Comparison of ENCODE assay signal across 8 cellular contexts in the genomic region with DNA sequence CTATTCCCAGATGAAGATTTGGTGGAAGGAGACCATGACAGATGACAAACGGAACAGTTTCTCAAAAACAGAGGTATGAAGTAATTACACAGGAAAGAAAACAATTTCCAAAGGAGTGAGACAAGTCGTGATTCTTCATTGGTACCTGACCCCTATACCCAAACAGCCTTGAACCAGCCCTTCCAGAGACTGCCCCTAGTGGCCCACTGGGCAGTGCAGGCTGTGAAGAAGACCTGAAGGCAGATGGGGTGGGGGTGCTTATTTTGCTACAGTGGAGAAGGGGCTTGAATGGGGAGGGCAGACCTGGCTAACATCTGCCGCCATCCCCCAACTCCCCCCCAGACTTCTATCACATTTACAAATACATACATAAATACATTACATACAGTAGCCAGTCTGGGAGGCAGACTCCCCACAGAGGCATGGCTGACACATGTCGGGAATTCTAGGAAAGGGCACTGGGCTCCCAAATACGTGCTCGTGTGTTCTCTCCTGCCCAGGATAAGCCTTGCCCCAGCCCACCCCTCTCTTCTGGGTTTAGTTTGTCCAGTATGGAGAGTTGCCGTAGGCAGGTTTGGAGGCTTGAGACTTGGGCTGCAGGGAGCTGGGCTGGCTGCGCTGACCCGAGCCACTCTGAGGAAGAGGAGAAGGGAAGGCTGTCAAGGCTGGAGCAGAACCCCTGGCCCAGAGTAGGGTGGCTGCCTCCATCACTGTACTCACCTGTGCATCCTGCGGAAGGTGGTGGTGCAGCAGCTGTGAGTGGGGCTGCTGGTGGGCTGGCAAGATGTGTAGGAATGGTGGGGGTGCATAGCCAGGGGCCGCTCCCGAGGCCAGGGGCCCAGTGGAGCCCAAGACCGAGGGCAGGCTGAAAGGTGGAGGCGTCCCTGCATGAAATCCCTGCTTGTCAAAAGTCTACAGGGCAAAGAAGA.
DNase-seq lines count a peak whose midpoint lies in the region; ATAC-seq and TF ChIP-seq lines count a peak whose summit lies in the region.

No MANE protein-coding gene starts in this region.

- no peaks in the 10 kb centered on the region for H3K9me3 Mint-ChIP-seq in activated naive CD8-positive, alpha-beta T cell treated with anti-CD3 and anti-CD28 coated beads, Interleukin-2, amount 50 U/mL, for 24 hours

- H3K9me3 ChIP-seq in lower lobe of right lung = no peaks in the 10 kb centered on the region

- DNase-seq in SKM-1 treated with dmso at 0.1 percent for 144 hours (lab: John Stamatoyannopoulos, UW; ENCODE audit: unreplicated experiment) = peak; percentile 18
- no peak for DNase-seq in SKM-1 (lab: John Stamatoyannopoulos, UW; ENCODE audit: unreplicated experiment)
- peak; percentile 34 for DNase-seq in M059J (ENCODE audit: low read depth)
- DNase-seq in activated naive CD8-positive, alpha-beta T cell treated with anti-CD3 and anti-CD28 coated beads, Interleukin-2, amount 50 U/mL, for 24 hours = peak; percentile 31
- no peak for DNase-seq in lower lobe of right lung
- no peak for DNase-seq in hippocampal formation (lab: John Stamatoyannopoulos, UW)
- DNase-seq in activated CD4-positive, CD25-positive, alpha-beta regulatory T cell (lab: John Stamatoyannopoulos, UW) = no peak
- no peak for DNase-seq in SHP77 (lab: John Stamatoyannopoulos, UW)

- H3K4me1 ChIP-seq in lower lobe of right lung = no peaks in the 10 kb centered on the region

- intact Hi-C loops in lower lobe of right lung (cut with DNase I) = no loop called here

- peak; percentile 33 for ATAC-seq in activated naive CD8-positive, alpha-beta T cell treated with anti-CD3 and anti-CD28 coated beads, Interleukin-2, amount 50 U/mL, for 24 hours
- ATAC-seq in lower lobe of right lung = peak in 1 of 2 donors; percentile 45

- no peaks in the 10 kb centered on the region for H3K27me3 ChIP-seq in lower lobe of right lung (ENCODE audit: low read depth)

- H3K27ac ChIP-seq in lower lobe of right lung = no peak overlapping the region

- no peak overlapping the region for H3K4me3 ChIP-seq in lower lobe of right lung

- H3K36me3 Mint-ChIP-seq in activated naive CD8-positive, alpha-beta T cell treated with anti-CD3 and anti-CD28 coated beads, Interleukin-2, amount 50 U/mL, for 24 hours (ENCODE audit: low read depth) = peaks cover 36% of the 10 kb centered on the region

- no peaks in the 10 kb centered on the region for H3K4me1 Mint-ChIP-seq in activated naive CD8-positive, alpha-beta T cell treated with anti-CD3 and anti-CD28 coated beads, Interleukin-2, amount 50 U/mL, for 24 hours

- no peak overlapping the region for H3K27ac Mint-ChIP-seq in activated naive CD8-positive, alpha-beta T cell treated with anti-CD3 and anti-CD28 coated beads, Interleukin-2, amount 50 U/mL, for 24 hours

- no peaks in the 10 kb centered on the region for H3K27me3 Mint-ChIP-seq in activated naive CD8-positive, alpha-beta T cell treated with anti-CD3 and anti-CD28 coated beads, Interleukin-2, amount 50 U/mL, for 24 hours

- peaks cover 100% of the 10 kb centered on the region for H3K36me3 ChIP-seq in lower lobe of right lung

- H3K4me3 Mint-ChIP-seq in activated naive CD8-positive, alpha-beta T cell treated with anti-CD3 and anti-CD28 coated beads, Interleukin-2, amount 50 U/mL, for 24 hours = no peak overlapping the region

- peak; percentile 47 for TF ChIP-seq CTCF in lower lobe of right lung (IDR thresholded peaks at IDR 0.05)

Comparison
In these comparisons a context has a peak if more than half of its experiments do, and no peak if none do; other contexts are left out.
1. DNase-seq: peak in SKM-1 treated with dmso at 0.1 percent for 144 hours (single experiment), M059J (single experiment) and activated naive CD8-positive, alpha-beta T cell treated with anti-CD3 and anti-CD28 coated beads, Interleukin-2, amount 50 U/mL, for 24 hours (single experiment); none in SKM-1 (single experiment), lower lobe of right lung (single experiment), hippocampal formation (0 of 2), activated CD4-positive, CD25-positive, alpha-beta regulatory T cell (0 of 4) and SHP77 (0 of 2).